Comparison of ENCODE assay signal across 1 cellular context in genomic region chr7:136956671-136957070, GRCh38.
TF ChIP-seq lines count a peak whose summit lies in the region.

No MANE protein-coding gene starts in this region.

TF ChIP-seq in IMR-90, 13 proteins besides CTCF, POLR2A, EP300 and RAD21 (continued from another document):
- TF ChIP-seq, protein P1, sequence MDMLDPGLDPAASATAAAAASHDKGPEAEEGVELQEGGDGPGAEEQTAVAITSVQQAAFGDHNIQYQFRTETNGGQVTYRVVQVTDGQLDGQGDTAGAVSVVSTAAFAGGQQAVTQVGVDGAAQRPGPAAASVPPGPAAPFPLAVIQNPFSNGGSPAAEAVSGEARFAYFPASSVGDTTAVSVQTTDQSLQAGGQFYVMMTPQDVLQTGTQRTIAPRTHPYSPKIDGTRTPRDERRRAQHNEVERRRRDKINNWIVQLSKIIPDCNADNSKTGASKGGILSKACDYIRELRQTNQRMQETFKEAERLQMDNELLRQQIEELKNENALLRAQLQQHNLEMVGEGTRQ (IDR thresholded peaks at IDR 0.05; ENCODE audit: low read depth, low read length), result no peak
- TF ChIP-seq MAFK (IDR thresholded peaks at IDR 0.05; ENCODE audit: low read depth, low read length) (no peak), RFX5 (IDR thresholded peaks at IDR 0.05; ENCODE audit: low read depth, low read length) (no peak), FOS (IDR thresholded peaks at IDR 0.05; ENCODE audit: low read depth, low read length) (no peak), MAZ (IDR thresholded peaks at IDR 0.05; ENCODE audit: borderline replicate concordance, low read depth, low read length) (no peak), NFE2L2 (IDR thresholded peaks at IDR 0.05; ENCODE audit: low read depth, low read length) (no peak), RCOR1 (IDR thresholded peaks at IDR 0.05; ENCODE audit: insufficient replicate concordance, low read length) (no peak), CHD1 (IDR thresholded peaks at IDR 0.05; ENCODE audit: low read depth, low read length) (no peak), MXI1 (IDR thresholded peaks at IDR 0.05; ENCODE audit: borderline replicate concordance, low read depth, low read length) (no peak), SMC3 (IDR thresholded peaks at IDR 0.05; ENCODE audit: low read depth, low read length) (no peak)
